ENCODE assay signal across 1 cellular context in the genomic region with DNA sequence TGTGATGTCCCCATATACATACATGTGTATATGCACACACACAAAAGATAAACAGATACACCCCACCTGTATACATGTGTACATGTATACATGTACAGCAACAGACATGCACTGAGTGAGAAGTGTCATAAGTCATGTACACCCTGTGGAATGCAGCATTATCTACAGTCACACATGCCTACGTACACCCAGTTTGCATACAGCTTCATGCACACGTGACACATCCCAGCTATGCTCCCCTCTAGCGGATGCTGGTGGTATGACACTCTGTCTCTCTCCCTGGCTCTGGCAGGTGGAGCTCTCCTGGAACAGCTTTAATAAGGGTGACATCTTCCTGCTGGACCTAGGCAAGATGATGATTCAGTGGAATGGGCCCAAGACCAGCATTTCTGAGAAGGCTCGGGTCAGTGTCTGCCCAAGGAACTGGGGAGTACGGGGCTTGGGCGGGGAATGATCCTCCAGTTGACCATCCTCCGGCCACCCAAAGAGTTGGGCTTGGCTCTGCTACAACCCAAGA.
TF ChIP-seq lines count a peak whose summit lies in the region.

No MANE protein-coding gene starts in this region.

TF ChIP-seq in SK-N-SH, 30 proteins besides CTCF, POLR2A, EP300 and RAD21 (continued from another document):
- TF ChIP-seq, protein P1, sequence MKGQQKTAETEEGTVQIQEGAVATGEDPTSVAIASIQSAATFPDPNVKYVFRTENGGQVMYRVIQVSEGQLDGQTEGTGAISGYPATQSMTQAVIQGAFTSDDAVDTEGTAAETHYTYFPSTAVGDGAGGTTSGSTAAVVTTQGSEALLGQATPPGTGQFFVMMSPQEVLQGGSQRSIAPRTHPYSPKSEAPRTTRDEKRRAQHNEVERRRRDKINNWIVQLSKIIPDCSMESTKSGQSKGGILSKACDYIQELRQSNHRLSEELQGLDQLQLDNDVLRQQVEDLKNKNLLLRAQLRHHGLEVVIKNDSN (IDR thresholded peaks at IDR 0.05; ENCODE audit: borderline replicate concordance, low read depth): peak; percentile 93
- TF ChIP-seq SMC3 (IDR thresholded peaks at IDR 0.05; ENCODE audit: low read depth, low read length) (peak; percentile 69), USF2 (IDR thresholded peaks at IDR 0.05; ENCODE audit: borderline replicate concordance, low read depth, low read length) (peak; percentile 76; the same call in 1 of the 2 replicates)
